ENCODE assay signal across 26 cellular contexts in the genomic region with DNA sequence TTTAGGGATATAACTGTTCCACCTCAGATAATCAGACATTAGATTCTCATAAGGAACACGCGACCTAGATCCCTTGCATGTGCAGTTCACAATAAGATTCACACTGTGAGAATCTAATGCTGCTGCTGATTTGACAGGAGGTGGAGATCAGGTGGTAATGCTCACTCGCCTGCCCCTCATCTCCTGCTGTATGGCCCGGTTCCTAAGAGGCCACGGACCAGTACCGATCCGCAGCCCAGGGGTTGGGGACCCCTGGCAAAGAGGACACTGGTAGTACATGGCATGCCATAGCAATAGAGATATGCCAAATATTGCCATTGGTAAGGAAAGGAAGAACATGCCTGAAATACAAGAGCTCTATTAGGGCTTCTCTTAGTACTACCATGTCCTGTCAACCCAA.
"Had no signal": no experiment of that assay in that cellular context is flagged by ENCODE, and none has a peak within 500 bp of the region (broad histone marks: within the 10 kb centered on the region; RNA-seq: fewer than 3 reads in every experiment).

No MANE protein-coding gene starts in this region.

- H3K4me3 ChIP-seq: ascending aorta, breast epithelium, cardiac muscle cell had no signal

- H3K27ac Mint-ChIP-seq: activated CD4-positive, alpha-beta memory T cell treated with anti-CD3 and anti-CD28 coated beads for 36 hours; activated CD4-positive, alpha-beta T cell treated with anti-CD3 and anti-CD28 coated beads for 36 hours; activated CD4-positive, alpha-beta T cell treated with anti-CD3 and anti-CD28 coated beads, Interleukin-2, amount 10 ng/mL, durations not matched to agents 24 days and 14 days; activated naive CD4-positive, alpha-beta T cell treated with anti-CD3 and anti-CD28 coated beads, Interleukin-2, amount 10 ng/mL, durations not matched to agents 7 days and 5 days; activated naive CD4-positive, alpha-beta T cell treated with anti-CD3 and anti-CD28 coated beads, Interleukin-2, amount 50 U/mL, for 72 hours; activated naive CD8-positive, alpha-beta T cell treated with anti-CD3 and anti-CD28 coated beads, Interleukin-2, amount 10 ng/mL, durations not matched to agents 7 days and 5 days; activated T-cell treated with anti-CD3 and anti-CD28 coated beads, Interleukin-2, amount 50 U/mL, for 24 hours; activated T-cell treated with anti-CD3 and anti-CD28 coated beads, Interleukin-2, amount 50 U/mL, for 72 hours; brain; T-helper 17 cell; T-helper 2 cell treated with Interferon-gamma antibody and Interleukin-4, amounts not matched to agents 5 μg/mL and 100 μg/mL, for 36 hours had no signal

- H3K4me1 ChIP-seq: ascending aorta, breast epithelium had no signal

- H3K9me3 ChIP-seq: ascending aorta had no signal

- H3K4me3 Mint-ChIP-seq: activated CD4-positive, alpha-beta memory T cell treated with anti-CD3 and anti-CD28 coated beads for 36 hours; activated CD4-positive, alpha-beta T cell treated with anti-CD3 and anti-CD28 coated beads for 36 hours; activated CD4-positive, alpha-beta T cell treated with anti-CD3 and anti-CD28 coated beads, Interleukin-2, amount 10 ng/mL, durations not matched to agents 24 days and 14 days; activated naive CD4-positive, alpha-beta T cell treated with anti-CD3 and anti-CD28 coated beads, Interleukin-2, amount 10 ng/mL, durations not matched to agents 7 days and 5 days; activated naive CD8-positive, alpha-beta T cell treated with anti-CD3 and anti-CD28 coated beads, Interleukin-2, amount 10 ng/mL, durations not matched to agents 7 days and 5 days; activated T-cell treated with anti-CD3 and anti-CD28 coated beads, Interleukin-2, amount 50 U/mL, for 24 hours; activated T-cell treated with anti-CD3 and anti-CD28 coated beads, Interleukin-2, amount 50 U/mL, for 72 hours; brain; central memory CD8-positive, alpha-beta T cell; T-helper 17 cell; T-helper 2 cell treated with Interferon-gamma antibody and Interleukin-4, amounts not matched to agents 5 μg/mL and 100 μg/mL, for 36 hours had no signal

- H3K36me3 Mint-ChIP-seq: activated naive CD4-positive, alpha-beta T cell treated with anti-CD3 and anti-CD28 coated beads, Interleukin-2, amount 10 ng/mL, durations not matched to agents 7 days and 5 days; brain had no signal

- H3K36me3 ChIP-seq: ascending aorta, breast epithelium, cardiac muscle cell had no signal

- ATAC-seq: activated CD4-positive, alpha-beta T cell treated with anti-CD3 and anti-CD28 coated beads for 36 hours; activated naive CD4-positive, alpha-beta T cell treated with anti-CD3 and anti-CD28 coated beads, Interleukin-2, amount 50 U/mL, for 72 hours; activated T-cell treated with anti-CD3 and anti-CD28 coated beads, Interleukin-2, amount 50 U/mL, for 72 hours; esophagus mucosa; T-helper 17 cell had no signal

- H3K27ac ChIP-seq: ascending aorta, cardiac muscle cell had no signal

- H3K27me3 ChIP-seq: ascending aorta, breast epithelium had no signal

- DNase-seq: activated CD4-positive, alpha-beta memory T cell treated with anti-CD3 and anti-CD28 coated beads for 36 hours; activated CD4-positive, alpha-beta T cell treated with anti-CD3 and anti-CD28 coated beads for 36 hours; activated CD4-positive, alpha-beta T cell treated with anti-CD3 and anti-CD28 coated beads, Interleukin-2, amount 10 ng/mL, durations not matched to agents 24 days and 14 days; activated CD4-positive, CD25-positive, alpha-beta regulatory T cell; activated CD4-positive, CD25-positive, alpha-beta regulatory T cell treated with anti-CD3 and anti-CD28 coated beads, Interleukin-2, amount 50 U/mL, for 72 hours; activated CD8-positive, alpha-beta memory T cell treated with anti-CD3 and anti-CD28 coated beads, Interleukin-2, amount 50 U/mL, for 48 hours; activated gamma-delta T cell; activated naive CD4-positive, alpha-beta T cell; activated naive CD4-positive, alpha-beta T cell treated with anti-CD3 and anti-CD28 coated beads, Interleukin-2, amount 10 ng/mL, durations not matched to agents 7 days and 5 days; activated naive CD8-positive, alpha-beta T cell treated with anti-CD3 and anti-CD28 coated beads, Interleukin-2, amount 10 ng/mL, durations not matched to agents 7 days and 5 days; activated T-cell treated with anti-CD3 and anti-CD28 coated beads for 4 hours; activated T-cell treated with anti-CD3 and anti-CD28 coated beads, Interleukin-2, amount 50 U/mL, for 24 hours; activated T-cell treated with anti-CD3 and anti-CD28 coated beads, Interleukin-2, amount 50 U/mL, for 72 hours; effector CD8-positive, alpha-beta T cell; foreskin fibroblast; T-helper 1 cell; T-helper 17 cell; T1000 had no signal

- H3K4me1 Mint-ChIP-seq: central memory CD8-positive, alpha-beta T cell had no signal
